Comparison of ENCODE assay signal across 22 cellular contexts in the genomic region with DNA sequence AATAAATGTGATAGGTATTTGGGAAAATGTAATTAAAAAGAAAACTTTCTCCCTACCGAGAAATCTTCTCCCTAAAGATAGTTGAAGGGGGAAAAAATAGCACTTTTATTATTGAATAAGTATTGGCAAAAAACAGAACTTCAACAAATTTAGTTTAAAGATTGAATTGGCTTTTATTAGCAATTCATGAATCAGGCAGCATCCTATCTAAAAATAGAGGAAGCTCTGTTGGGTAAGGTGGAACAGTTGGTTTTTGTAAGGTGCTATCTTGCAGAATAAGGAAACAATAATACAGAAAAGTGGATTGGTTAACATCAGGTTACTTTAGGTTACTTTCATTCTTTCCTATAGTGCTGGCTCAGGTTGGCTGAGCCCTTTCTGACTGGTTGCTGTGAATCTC.
"Had no signal": no experiment of that assay in that cellular context is flagged by ENCODE, and none has a peak within 500 bp of the region (broad histone marks: within the 10 kb centered on the region; RNA-seq: fewer than 3 reads in every experiment).

No MANE protein-coding gene starts in this region.

- DNase-seq: colonic mucosa; cortex of kidney; dermis blood vessel endothelial cell; dorsolateral prefrontal cortex; effector CD4-positive, alpha-beta T cell; effector CD8-positive, alpha-beta T cell; effector memory CD4-positive, alpha-beta T cell; effector memory CD8-positive, alpha-beta T cell; erythroblast; esophagus squamous epithelium; foreskin fibroblast; foreskin keratinocyte; foreskin melanocyte; gastrocnemius medialis; glutamatergic neuron; head of caudate nucleus; heart left ventricle; heart right ventricle had no signal

- H3K36me3 ChIP-seq: colonic mucosa, esophagus muscularis mucosa, esophagus squamous epithelium, gastrocnemius medialis, gastroesophageal sphincter, heart left ventricle, heart right ventricle had no signal

- H3K27ac ChIP-seq: colonic mucosa, coronary artery, dorsolateral prefrontal cortex, epithelial cell of prostate, esophagus muscularis mucosa, esophagus squamous epithelium, foreskin keratinocyte, gastrocnemius medialis, gastroesophageal sphincter, heart left ventricle, heart right ventricle had no signal

- H3K4me1 ChIP-seq: colonic mucosa, esophagus muscularis mucosa, esophagus squamous epithelium, foreskin keratinocyte, gastrocnemius medialis, gastroesophageal sphincter, heart left ventricle, heart right ventricle had no signal

- H3K9me3 ChIP-seq: colonic mucosa, esophagus muscularis mucosa, esophagus squamous epithelium, gastrocnemius medialis, gastroesophageal sphincter, heart left ventricle, heart right ventricle had no signal

- H3K4me3 ChIP-seq: colonic mucosa, coronary artery, dorsolateral prefrontal cortex, esophagus muscularis mucosa, esophagus squamous epithelium, gastrocnemius medialis, gastroesophageal sphincter, heart left ventricle, heart right ventricle had no signal
